ENCODE assay signal across 11 cellular contexts in the genomic region with DNA sequence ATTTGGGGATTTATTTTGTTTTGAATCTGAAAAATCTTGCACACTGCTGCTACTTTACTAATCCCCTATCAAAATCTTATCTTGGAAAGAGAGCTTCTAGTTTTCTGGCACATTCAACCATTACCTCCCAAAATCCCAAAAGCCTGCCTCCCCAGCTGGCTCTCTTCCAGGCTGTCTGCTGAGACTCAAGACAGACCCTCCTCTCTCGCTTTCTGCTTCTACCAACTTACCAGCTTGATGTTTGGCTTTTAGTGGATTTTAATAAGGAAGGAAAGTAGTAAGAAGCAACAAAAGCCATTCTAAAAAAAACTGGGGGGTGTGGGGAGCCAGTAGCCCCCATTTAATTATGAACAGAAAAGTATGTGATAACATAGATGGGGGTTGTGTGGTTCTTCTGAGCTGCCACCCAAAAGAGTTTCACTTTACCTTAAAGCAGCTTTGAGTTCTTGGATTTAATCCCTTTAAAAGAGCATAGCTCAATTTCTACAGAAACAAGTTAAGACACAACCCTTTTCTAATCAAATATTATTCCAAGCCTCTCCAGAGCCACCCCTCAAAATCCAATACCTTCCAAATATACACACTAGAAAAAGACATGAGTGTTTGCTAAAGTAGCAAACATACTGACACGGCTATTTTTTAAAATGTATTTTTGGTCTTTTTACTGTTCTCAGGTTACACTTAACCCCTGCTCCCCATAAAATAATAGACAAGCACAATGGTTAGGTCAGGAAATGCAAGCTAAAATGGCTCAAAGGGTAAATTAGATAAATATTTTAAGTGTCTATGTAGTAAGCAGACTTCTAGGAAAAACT.
DNase-seq lines count a peak whose midpoint lies in the region; ATAC-seq and TF ChIP-seq lines count a peak whose summit lies in the region.
"Had no signal": no experiment of that assay in that cellular context is flagged by ENCODE, and none has a peak within 500 bp of the region (broad histone marks: within the 10 kb centered on the region; RNA-seq: fewer than 3 reads in every experiment).

No MANE protein-coding gene starts in this region.

- H3K9ac ChIP-seq in PC-3 (ENCODE audit: low read length) = peak overlapping the region; percentile 83

- no peaks in the 10 kb centered on the region for H3F3A ChIP-seq in PC-3 (ENCODE audit: low read length, unreplicated experiment)

- H3K9me3 ChIP-seq in PC-3 (ENCODE audit: low read length) = no peaks in the 10 kb centered on the region
- H3K9me3 ChIP-seq: esophagus muscularis mucosa, vagina had no signal

- ATAC-seq in PC-3 = peak; percentile 54
- no peak for ATAC-seq in stimulated activated effector memory CD8-positive, alpha-beta T cell treated with anti-CD3 and anti-CD28 coated beads, Interleukin-12 subunit alpha, Interleukin-12 subunit beta, amount 100 ng/mL, for 72 hours
- ATAC-seq in HG02938 (IDR thresholded peaks at IDR 0.05; ENCODE audit: unreplicated experiment) = no peak
- no peak for ATAC-seq in HG02981 (IDR thresholded peaks at IDR 0.05; ENCODE audit: unreplicated experiment)

- no peaks in the 10 kb centered on the region for H3K79me2 ChIP-seq in PC-3 (ENCODE audit: low read length)

- peak overlapping the region; percentile 90 for H3K27ac ChIP-seq in PC-3 (ENCODE audit: low read length)
- H3K27ac ChIP-seq: esophagus muscularis mucosa, vagina had no signal

- CTCF ChIA-PET in PC-3 (lab: Charles Lee) = interaction anchor here (0.5 to 1.3 kb wide), 7 partner anchors 16 to 364 kb away, joined by 3 to 5 read pairs (median 3); no protein-coding TSS in a partner anchor

- H3K4me2 ChIP-seq in PC-3 (ENCODE audit: low read length) = peak overlapping the region; percentile 82

- H3K36me3 Mint-ChIP-seq in stimulated activated effector memory CD8-positive, alpha-beta T cell treated with anti-CD3 and anti-CD28 coated beads, Interleukin-12 subunit alpha, Interleukin-12 subunit beta, amount 100 ng/mL, for 72 hours = no peaks in the 10 kb centered on the region

- BruUV-seq in PC-3 (replicated peaks; lab: Mats Ljungman, UMichigan) = TSS peak; percentile 50

- no peak overlapping the region for H2AFZ ChIP-seq in PC-3 (ENCODE audit: low read length)

- H3K4me3 Mint-ChIP-seq in stimulated activated effector memory CD8-positive, alpha-beta T cell treated with anti-CD3 and anti-CD28 coated beads, Interleukin-12 subunit alpha, Interleukin-12 subunit beta, amount 100 ng/mL, for 72 hours = peak overlapping the region; percentile 9

- intact Hi-C loops in PC-3 (cut with micrococcal nuclease) = loop anchor here (2.0 kb wide), 2 partner anchors 56 to 70 kb away; no protein-coding TSS in a partner anchor

- peaks cover 6% of the 10 kb centered on the region for H3K4me1 Mint-ChIP-seq in stimulated activated effector memory CD8-positive, alpha-beta T cell treated with anti-CD3 and anti-CD28 coated beads, Interleukin-12 subunit alpha, Interleukin-12 subunit beta, amount 100 ng/mL, for 72 hours

- no peaks in the 10 kb centered on the region for H3K9me3 Mint-ChIP-seq in stimulated activated effector memory CD8-positive, alpha-beta T cell treated with anti-CD3 and anti-CD28 coated beads, Interleukin-12 subunit alpha, Interleukin-12 subunit beta, amount 100 ng/mL, for 72 hours

- no peaks in the 10 kb centered on the region for H4K20me1 ChIP-seq in PC-3 (ENCODE audit: low read length)

- TF ChIP-seq CTCF in PC-3 (conservative IDR thresholded peaks at IDR 0.05; ENCODE audit: low read depth, low read length) (no peak), fibroblast of mammary gland (conservative IDR thresholded peaks at IDR 0.05; ENCODE audit: control insufficient read depth, insufficient read depth, low read depth, low read length) (no peak)

- no peaks in the 10 kb centered on the region for H3K27me3 ChIP-seq in PC-3 (ENCODE audit: low read length)
- H3K27me3 ChIP-seq: esophagus muscularis mucosa, vagina had no signal

- POLR2A ChIA-PET in PC-3 (lab: Charles Lee; ENCODE audit: unreplicated experiment) = interaction anchor here (0.5 to 2.2 kb wide), 9 partner anchors 10 to 288 kb away, joined by 3 to 19 read pairs (median 5); no protein-coding TSS in a partner anchor

- H3K36me3 ChIP-seq in PC-3 (ENCODE audit: low read depth, low read length) = no peaks in the 10 kb centered on the region
- H3K36me3 ChIP-seq: vagina had no signal

- H3K4me3 ChIP-seq in PC-3 (ENCODE audit: low read length) (peak overlapping the region; percentile 50), fibroblast of mammary gland (ENCODE audit: control insufficient read depth, low read depth, low read length) (no peak overlapping the region)
- H3K4me3 ChIP-seq: esophagus muscularis mucosa, vagina had no signal

- H3K4me1 ChIP-seq in PC-3 (ENCODE audit: insufficient read depth, low read length) = peaks cover 43% of the 10 kb centered on the region

- H3K27ac Mint-ChIP-seq in stimulated activated effector memory CD8-positive, alpha-beta T cell treated with anti-CD3 and anti-CD28 coated beads, Interleukin-12 subunit alpha, Interleukin-12 subunit beta, amount 100 ng/mL, for 72 hours = peak overlapping the region; percentile 23

- DNase-seq in NCI-H187 treated with DMSO at 0.1 percent for 48 hours (lab: John Stamatoyannopoulos, UW) (peak; percentile 7), NCI-H187 (lab: John Stamatoyannopoulos, UW) (no peak), PC-3 (peak; percentile 68), fibroblast of mammary gland (ENCODE audit: low read depth) (peak; percentile 29)
- no peak for DNase-seq in stimulated activated effector memory CD8-positive, alpha-beta T cell treated with anti-CD3 and anti-CD28 coated beads, Interleukin-12 subunit alpha, Interleukin-12 subunit beta, amount 100 ng/mL, for 72 hours (ENCODE audit: low spot score in 2 of 2)
- DNase-seq in stimulated activated naive CD4-positive, alpha-beta T cell treated with Interleukin-2 at 50 U/mL for 16 hours (lab: John Stamatoyannopoulos, UW) = no peak
- DNase-seq: ACHN had no signal

- no peaks in the 10 kb centered on the region for H3K9me2 ChIP-seq in PC-3 (replicated peaks; ENCODE audit: low read length)

Comparison
In these comparisons a context has a peak if more than half of its experiments do, and no peak if none do; other contexts are left out.
1. DNase-seq: peak in NCI-H187 treated with DMSO at 0.1 percent for 48 hours (single experiment), PC-3 (single experiment) and fibroblast of mammary gland (single experiment); none in NCI-H187 (0 of 2), stimulated activated effector memory CD8-positive, alpha-beta T cell treated with anti-CD3 and anti-CD28 coated beads, Interleukin-12 subunit alpha, Interleukin-12 subunit beta, amount 100 ng/mL, for 72 hours (0 of 2) and stimulated activated naive CD4-positive, alpha-beta T cell treated with Interleukin-2 at 50 U/mL for 16 hours (single experiment).